Comparison of ENCODE assay signal across 8 cellular contexts in genomic region chr21:38712076-38712475, GRCh38.
DNase-seq lines count a peak whose midpoint lies in the region; ATAC-seq, FAIRE-seq and TF ChIP-seq lines count a peak whose summit lies in the region.

No MANE protein-coding gene starts in this region.

- peaks cover under 1% of the 10 kb centered on the region for H3K9me3 Mint-ChIP-seq in type B pancreatic cell

- no peak overlapping the region for H2AFZ ChIP-seq in fibroblast of lung (ENCODE audit: low read length)

- H3K4me1 Mint-ChIP-seq in type B pancreatic cell (ENCODE audit: unreplicated experiment) = peaks cover 15% of the 10 kb centered on the region

- H3K4me3 ChIP-seq in Peyer's patch (no peak overlapping the region), fibroblast of lung (replicated peaks in 1 of 4; ENCODE audit: control extremely low read depth in 1 of 4, insufficient read depth in 1 of 4, low read depth in 3 of 4, low read length in 4 of 4) (no peak overlapping the region), kidney (ENCODE audit: low read length in 2 of 2) (no peak overlapping the region)

- TF ChIP-seq POLR2A in Peyer's patch (IDR thresholded peaks at IDR 0.05) = no peak

- FAIRE-seq in HTR-8/SVneo (lab: Jason Lieb, UNC) (no peak), kidney (lab: Jason Lieb, UNC) (no peak)

- no peaks in the 10 kb centered on the region for H3K36me3 Mint-ChIP-seq in type B pancreatic cell

- intact Hi-C loops in kidney (cut with DNase I) = no loop called here

- TF ChIP-seq CTCF in Peyer's patch (IDR thresholded peaks at IDR 0.05) = peak in 4 of 6 experiments; percentile 26 to 68 (median 62)
- peak; percentile 43 to 55 for TF ChIP-seq CTCF in fibroblast of lung (conservative IDR thresholded peaks at IDR 0.05 in 1 of 2, IDR thresholded peaks at IDR 0.05 in 1 of 2; ENCODE audit: low read depth in 1 of 2, low read length in 2 of 2)
- peak; percentile 62 for TF ChIP-seq CTCF in type B pancreatic cell (conservative IDR thresholded peaks at IDR 0.05)
- TF ChIP-seq CTCF in kidney (IDR thresholded peaks at IDR 0.05; ENCODE audit: borderline replicate concordance, extremely low read depth, insufficient read depth) = no peak

- H3K4me3 Mint-ChIP-seq in type B pancreatic cell = no peak overlapping the region

- DNase-seq in COLO829 (ENCODE audit: low spot score) (peak; percentile 40), HTR-8/SVneo (ENCODE audit: insufficient read length, low spot score) (peak; percentile 20), Peyer's patch (no peak), fibroblast of lung (ENCODE audit: low read depth in 2 of 2) (peak; percentile 36 to 41), type B pancreatic cell (ENCODE audit: extremely low spot score, unreplicated experiment) (no peak), cerebellar nuclear complex (lab: John Stamatoyannopoulos, UW) (no peak), kidney (no peak)

- H3K36me3 ChIP-seq in Peyer's patch (no peaks in the 10 kb centered on the region), fibroblast of lung (ENCODE audit: control insufficient read depth, insufficient read depth, low read length) (no peaks in the 10 kb centered on the region), kidney (ENCODE audit: control insufficient read depth in 1 of 2, insufficient read depth in 2 of 2, low read length in 2 of 2) (no peaks in the 10 kb centered on the region)

- H3K27me3 ChIP-seq in Peyer's patch (no peaks in the 10 kb centered on the region), fibroblast of lung (ENCODE audit: control insufficient read depth, insufficient read depth, low read length) (peaks cover 3% of the 10 kb centered on the region)

- no peaks in the 10 kb centered on the region for H3K9me3 ChIP-seq in Peyer's patch
- no peaks in the 10 kb centered on the region for H3K9me3 ChIP-seq in fibroblast of lung (ENCODE audit: control insufficient read depth, insufficient read depth, low read depth, low read length)
- no peaks in the 10 kb centered on the region for H3K9me3 ChIP-seq in kidney (ENCODE audit: control insufficient read depth in 1 of 2, low read length in 2 of 2)

- no peaks in the 10 kb centered on the region for H3K79me2 ChIP-seq in fibroblast of lung (ENCODE audit: control insufficient read depth, insufficient read depth, low read length)

- no peak overlapping the region for H3K4me2 ChIP-seq in fibroblast of lung (ENCODE audit: extremely low read depth, insufficient read depth, low read length)

- ATAC-seq in GM19455 (IDR thresholded peaks at IDR 0.05; ENCODE audit: unreplicated experiment) = no peak

- H3K9ac ChIP-seq in fibroblast of lung (ENCODE audit: insufficient read depth, low read length) (no peak overlapping the region), kidney (ENCODE audit: low read length in 2 of 2) (no peak overlapping the region)

- H3K4me1 ChIP-seq in Peyer's patch = no peaks in the 10 kb centered on the region
- H3K4me1 ChIP-seq in fibroblast of lung (ENCODE audit: control insufficient read depth, extremely low read depth, insufficient read depth, low read length) = no peaks in the 10 kb centered on the region
- H3K4me1 ChIP-seq in kidney (ENCODE audit: control insufficient read depth in 1 of 2, insufficient read depth in 1 of 2, low read depth in 1 of 2, low read length in 2 of 2) = no peaks in the 10 kb centered on the region

- H3K27ac Mint-ChIP-seq in type B pancreatic cell = no peak overlapping the region

- H4K20me1 ChIP-seq in fibroblast of lung (ENCODE audit: control insufficient read depth, extremely low read depth, insufficient read depth, low read length) = no peaks in the 10 kb centered on the region

- H3K27ac ChIP-seq in Peyer's patch = no peak overlapping the region
- no peak overlapping the region for H3K27ac ChIP-seq in fibroblast of lung (ENCODE audit: insufficient read depth, low read length)
- no peak overlapping the region for H3K27ac ChIP-seq in kidney (ENCODE audit: low read depth in 2 of 2, low read length in 2 of 2)

- peaks cover under 1% of the 10 kb centered on the region for H3K27me3 Mint-ChIP-seq in type B pancreatic cell

Comparison
In these comparisons a context has a peak if more than half of its experiments do, and no peak if none do; other contexts are left out.
1. DNase-seq: peak in COLO829 (single experiment), HTR-8/SVneo (single experiment) and fibroblast of lung (2 of 2); none in Peyer's patch (0 of 3), type B pancreatic cell (single experiment), cerebellar nuclear complex (0 of 2) and kidney (single experiment).